ENCODE assay signal across 8 cellular contexts in genomic region chr3:48086736-48087470, GRCh38.
DNase-seq lines count a peak whose midpoint lies in the region; ATAC-seq and TF ChIP-seq lines count a peak whose summit lies in the region.

No MANE protein-coding gene starts in this region.

- TF ChIP-seq CTCF in AG10803 (conservative IDR thresholded peaks at IDR 0.05; ENCODE audit: low read length), result no peak
- no peak for TF ChIP-seq CTCF in brain (conservative IDR thresholded peaks at IDR 0.05)
- no peak for TF ChIP-seq CTCF in lung (IDR thresholded peaks at IDR 0.05; ENCODE audit: control extremely low read depth, extremely low read depth)

- 91% methylated on average over 2 of the region's 2 CpGs for WGBS in HUES64
- WGBS in lung, 2 donors, result 41 to 60% methylated on average over 2 of the region's 2 CpGs
- 2 to 6% methylated on average over 2 of the region's 2 CpGs for WGBS in aorta, 2 donors

- H3K4me1 Mint-ChIP-seq in brain, result peaks cover 54% of the 10 kb centered on the region

- H3K4me3 ChIP-seq in AG10803 (ENCODE audit: low read length) (peak overlapping the region; percentile 77), HUES64 (ENCODE audit: low read length) (peak overlapping the region; percentile 88), lung (peak overlapping the region; percentile 83), aorta (ENCODE audit: low read length in 2 of 2) (peak overlapping the region; percentile 12 to 98)

- H3K4me1 ChIP-seq in HUES64 (ENCODE audit: insufficient read depth, low read length) (peaks cover 14% of the 10 kb centered on the region; the same call in 1 of the 2 replicates), lung (ENCODE audit: control insufficient read depth in 2 of 2, insufficient read depth in 2 of 2, low read length in 2 of 2) (peaks cover 2 to 14% of the 10 kb centered on the region in 2 donors), aorta (ENCODE audit: control insufficient read depth in 1 of 2, insufficient read depth in 2 of 2, low read length in 2 of 2) (peaks cover 3 to 6% of the 10 kb centered on the region in 2 donors)

- peak overlapping the region; percentile 91 to 99 (median 98) for H3K4me3 Mint-ChIP-seq in brain

- peak; percentile 55 for DNase-seq in AG10803 (ENCODE audit: low read depth)
- DNase-seq in lung (ENCODE audit: low spot score), result no peak
- DNase-seq in aorta, result no peak
- DNase-seq in DMS 273 (lab: John Stamatoyannopoulos, UW; ENCODE audit: unreplicated experiment), result no peak
- DNase-seq in activated gamma-delta T cell treated with Interleukin-2 at 50 U/mL for 16 hours, result no peak

- H3K27me3 ChIP-seq in HUES64 (ENCODE audit: insufficient read depth, low read length) (no peaks in the 10 kb centered on the region), lung (ENCODE audit: control insufficient read depth, insufficient read depth) (no peaks in the 10 kb centered on the region), aorta (ENCODE audit: control insufficient read depth in 1 of 2, insufficient read depth in 2 of 2, low read length in 1 of 2) (no peaks in the 10 kb centered on the region)

- H3K9me3 ChIP-seq in HUES64 (ENCODE audit: insufficient read depth, low read depth, low read length) (no peaks in the 10 kb centered on the region), lung (ENCODE audit: control insufficient read depth in 2 of 2, insufficient read depth in 1 of 2, low read length in 1 of 2) (no peaks in the 10 kb centered on the region), aorta (ENCODE audit: control insufficient read depth, low read length) (no peaks in the 10 kb centered on the region)

- intact Hi-C loops in aorta (cut with DNase I), result loop anchor here in 1 of 2 donors (1.0 kb wide), 1 partner anchor 54 kb away; no protein-coding TSS in a partner anchor

- peaks cover 18% of the 10 kb centered on the region for H3K27me3 Mint-ChIP-seq in brain

- H3K36me3 ChIP-seq in HUES64 (ENCODE audit: insufficient read depth, low read length), result peaks cover 10% of the 10 kb centered on the region; the same call in 1 of the 2 replicates
- H3K36me3 ChIP-seq in lung (ENCODE audit: control insufficient read depth in 2 of 2, insufficient read depth in 2 of 2, low read length in 2 of 2), result no peaks in the 10 kb centered on the region
- H3K36me3 ChIP-seq in aorta (ENCODE audit: control insufficient read depth in 1 of 2, insufficient read depth in 2 of 2, low read length in 1 of 2), result no peaks in the 10 kb centered on the region

- peaks cover 29% of the 10 kb centered on the region for H3K36me3 Mint-ChIP-seq in brain

- peak overlapping the region; percentile 87 to 99 (median 96) for H3K27ac Mint-ChIP-seq in brain

- H3K27ac ChIP-seq in HUES64 (ENCODE audit: low read depth, low read length) (no peak overlapping the region), lung (ENCODE audit: low read depth in 1 of 2, low read length in 1 of 2) (peak overlapping the region; percentile 95 to 98), aorta (ENCODE audit: low read depth in 1 of 2, low read length in 2 of 2) (peak overlapping the region; percentile 7 to 42)

- H3K9ac ChIP-seq in HUES64 (ENCODE audit: low read depth, low read length), result peak overlapping the region; percentile 87

- no peak for ATAC-seq in lung (ENCODE audit: insufficient read depth, low FRiP score)
- no peak for ATAC-seq in aorta (ENCODE audit: low FRiP score)
- ATAC-seq in activated CD4-positive, CD25-positive, alpha-beta regulatory T cell treated with anti-CD3 and anti-CD28 coated beads, Interleukin-2, amount 50 U/mL, for 24 hours, result no peak

- peaks cover 0 to 3% (median 0%) of the 10 kb centered on the region in 5 experiments for H3K9me3 Mint-ChIP-seq in brain
